ENCODE assay signal across 1 cellular context in genomic region chr20:21133404-21133803, GRCh38.
TF ChIP-seq lines count a peak whose summit lies in the region.

No MANE protein-coding gene starts in this region.

TF ChIP-seq in HepG2, 621 proteins besides CTCF, POLR2A, EP300 and RAD21:
- TF ChIP-seq PRDM4 (CRISPR knock-in tag; IDR thresholded peaks at IDR 0.05; ENCODE audit: borderline replicate concordance) (no peak), THAP11 (CRISPR knock-in tag; IDR thresholded peaks at IDR 0.05) (no peak), ZFP37 (CRISPR knock-in tag; IDR thresholded peaks at IDR 0.05; ENCODE audit: borderline replicate concordance) (no peak), ZFP36L1 (CRISPR knock-in tag; IDR thresholded peaks at IDR 0.05) (no peak), PBX2 (CRISPR knock-in tag; IDR thresholded peaks at IDR 0.05) (no peak), ZNF709 (CRISPR knock-in tag; IDR thresholded peaks at IDR 0.05) (no peak), HOXD1 (CRISPR knock-in tag; IDR thresholded peaks at IDR 0.05) (no peak), ZNF788 (CRISPR knock-in tag; IDR thresholded peaks at IDR 0.05; ENCODE audit: borderline replicate concordance) (no peak), FOXM1 (CRISPR knock-in tag; IDR thresholded peaks at IDR 0.05) (no peak), AKNA (CRISPR knock-in tag; IDR thresholded peaks at IDR 0.05; ENCODE audit: borderline replicate concordance) (no peak), JUNB (CRISPR knock-in tag; IDR thresholded peaks at IDR 0.05; ENCODE audit: borderline replicate concordance) (no peak), GTF3A (CRISPR knock-in tag; conservative IDR thresholded peaks at IDR 0.05) (no peak), CREB3 (CRISPR knock-in tag; IDR thresholded peaks at IDR 0.05) (no peak), DMAP1 (CRISPR knock-in tag; IDR thresholded peaks at IDR 0.05) (no peak), ATF5 (CRISPR knock-in tag; IDR thresholded peaks at IDR 0.05; ENCODE audit: low read depth) (no peak), GMEB1 (CRISPR knock-in tag; IDR thresholded peaks at IDR 0.05; ENCODE audit: borderline replicate concordance) (no peak)
TF ChIP-seq in HepG2: peak in this region for 0.
